Comparison of ENCODE assay signal across 2 cellular contexts in genomic region chr22:36532466-36532865, GRCh38.
TF ChIP-seq lines count a peak whose summit lies in the region.

No MANE protein-coding gene starts in this region.

TF ChIP-seq in WTC11, 78 proteins besides CTCF, POLR2A, EP300 and RAD21:
- TF ChIP-seq ZNF121 (CRISPR knock-in tag; IDR thresholded peaks at IDR 0.05) (peak; percentile 67), GTF2I (CRISPR knock-in tag; conservative IDR thresholded peaks at IDR 0.05) (peak; percentile 68; the same call in 1 of the 2 replicates), TCF7 (CRISPR knock-in tag; IDR thresholded peaks at IDR 0.05; ENCODE audit: low read depth) (no peak)

TF ChIP-seq in HepG2, 621 proteins besides CTCF, POLR2A, EP300 and RAD21:
- TF ChIP-seq ZNF777 (CRISPR knock-in tag; IDR thresholded peaks at IDR 0.05): no peak
- no peak for TF ChIP-seq IKZF1 (IDR thresholded peaks at IDR 0.05)
- no peak for TF ChIP-seq PHF8 (CRISPR knock-in tag; IDR thresholded peaks at IDR 0.05)
- TF ChIP-seq SUZ12 (IDR thresholded peaks at IDR 0.05; ENCODE audit: low read depth, low read length): no peak
- no peak for TF ChIP-seq ZUFSP (CRISPR knock-in tag; IDR thresholded peaks at IDR 0.05; ENCODE audit: borderline replicate concordance)
- peak; percentile 48; the same call in 1 of the 2 replicates for TF ChIP-seq ZNF121 (CRISPR knock-in tag; IDR thresholded peaks at IDR 0.05)
